Comparison of ENCODE assay signal across 8 cellular contexts in the genomic region with DNA sequence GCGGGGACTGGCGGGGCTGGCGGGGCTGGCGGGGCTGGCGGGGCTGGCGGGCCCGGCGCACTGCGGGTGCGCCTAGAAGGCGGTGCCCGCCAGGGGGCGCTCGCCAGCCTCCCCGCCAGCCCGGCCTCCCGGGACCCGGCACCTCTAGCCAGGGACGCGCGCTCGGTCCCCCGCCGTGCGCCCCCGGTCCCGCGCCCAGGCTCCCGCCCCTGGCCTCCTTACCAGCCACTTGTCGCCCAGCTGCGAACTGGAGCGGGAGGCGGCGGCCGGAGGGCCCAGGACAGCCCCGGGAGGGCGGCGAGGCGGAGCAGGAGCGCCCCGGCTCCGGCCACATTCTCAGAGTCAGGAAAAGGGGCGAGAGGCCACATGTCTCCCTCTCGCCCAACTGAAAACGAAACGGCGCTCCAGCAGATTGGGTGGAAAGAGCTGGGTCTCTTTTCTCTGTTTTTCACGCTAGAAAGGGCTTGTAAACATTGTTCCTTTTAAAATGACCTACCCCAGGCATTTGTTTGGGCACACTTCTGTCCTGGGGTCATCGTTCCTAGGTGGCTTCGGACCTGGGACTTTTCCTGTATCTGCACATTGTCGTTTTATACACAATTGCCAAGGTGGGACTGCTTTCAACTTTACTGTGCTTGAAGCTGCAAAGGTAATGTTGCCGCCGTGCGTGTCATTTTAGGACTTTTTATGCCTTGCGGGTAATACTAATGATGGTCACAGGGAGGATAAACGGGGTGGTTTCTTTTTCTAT.
A peak's percentile ranks its signal among the peaks of the same experiment; 100 is the strongest.
DNase-seq lines count a peak whose midpoint lies in the region; ATAC-seq and TF ChIP-seq lines count a peak whose summit lies in the region.

No MANE protein-coding gene starts in this region.

- peak overlapping the region; percentile 67 for H3K4me3 ChIP-seq in epithelial cell of esophagus (ENCODE audit: low read length)

- peak; percentile 29 to 75 (median 68) for DNase-seq in NCI-H1417 (lab: John Stamatoyannopoulos, UW)
- DNase-seq in NCI-H1417 treated with DMSO at 0.1 percent for 48 hours (lab: John Stamatoyannopoulos, UW), result no peak
- DNase-seq in NCI-H774 (lab: John Stamatoyannopoulos, UW), result peak; percentile 45
- peak; percentile 98 for DNase-seq in activated CD8-positive, alpha-beta memory T cell treated with anti-CD3 and anti-CD28 coated beads, Interleukin-2, amount 50 U/mL, for 48 hours
- DNase-seq in epithelial cell of esophagus (ENCODE audit: low read depth), result peak; percentile 70
- peak; percentile 53 for DNase-seq in middle frontal gyrus (ENCODE audit: extremely low spot score, low spot score)
- peak; percentile 80 to 84 for DNase-seq in stimulated activated CD8-positive, alpha-beta memory T cell treated with anti-CD3 and anti-CD28 coated beads, Interleukin-2, amount 100 ng/mL, for 48 hours (ENCODE audit: low read depth in 2 of 2)

- ATAC-seq in HG02759 (IDR thresholded peaks at IDR 0.05; ENCODE audit: unreplicated experiment), result peak; percentile 98

- peak; percentile 27 for TF ChIP-seq CTCF in epithelial cell of esophagus (IDR thresholded peaks at IDR 0.05; ENCODE audit: insufficient read depth, low read depth, low read length, missing control alignments)
